In genomic region chr15:95215016-95215415, GRCh38 we compare ENCODE assay signal across 27 cellular contexts.
"Had no signal": no experiment of that assay in that cellular context is flagged by ENCODE, and none has a peak within 500 bp of the region (broad histone marks: within the 10 kb centered on the region; RNA-seq: fewer than 3 reads in every experiment).

No MANE protein-coding gene starts in this region.

- H3K4me3 ChIP-seq: left ventricle myocardium inferior, lung, psoas muscle, skin epidermis, stomach, testis, thyroid gland, transverse colon, upper lobe of right lung had no signal

- H3K4me3 Mint-ChIP-seq: mesothelial cell of epicardium; naive B cell; natural killer cell; neural crest cell; stimulated activated naive B cell treated with anti-CD40 and anti-IgM and Interleukin-4, amounts not matched to agents 10 μg/mL and 1 μg/mL and 100 μg/mL, for 72 hours had no signal

- H3K9me3 ChIP-seq: neutrophil, testis, thyroid gland, upper lobe of right lung had no signal

- H3K36me3 ChIP-seq: left ventricle myocardium inferior, neutrophil, stomach, thyroid gland, transverse colon, upper lobe of right lung had no signal

- H3K27me3 Mint-ChIP-seq: naive B cell; stimulated activated naive B cell treated with anti-CD40 and anti-IgM and Interleukin-4, amounts not matched to agents 10 μg/mL and 1 μg/mL and 100 μg/mL, for 72 hours had no signal

- H3K27ac Mint-ChIP-seq: mesothelial cell of epicardium; naive B cell; natural killer cell; stimulated activated naive B cell treated with anti-CD40 and anti-IgM and Interleukin-4, amounts not matched to agents 10 μg/mL and 1 μg/mL and 100 μg/mL, for 72 hours had no signal

- H3K27me3 ChIP-seq: neutrophil, stomach, testis, thyroid gland, transverse colon, upper lobe of right lung had no signal

- H3K79me2 ChIP-seq: parathyroid adenoma had no signal

- H2AFZ ChIP-seq: parathyroid adenoma had no signal

- H3K4me1 ChIP-seq: left ventricle myocardium inferior, parathyroid adenoma, psoas muscle, stomach, testis, thyroid gland, transverse colon, upper lobe of right lung had no signal

- H3K36me3 Mint-ChIP-seq: naive B cell; natural killer cell; stimulated activated naive B cell treated with anti-CD40 and anti-IgM and Interleukin-4, amounts not matched to agents 10 μg/mL and 1 μg/mL and 100 μg/mL, for 72 hours had no signal

- H3K4me1 Mint-ChIP-seq: naive B cell; natural killer cell; stimulated activated naive B cell treated with anti-CD40 and anti-IgM and Interleukin-4, amounts not matched to agents 10 μg/mL and 1 μg/mL and 100 μg/mL, for 72 hours had no signal

- DNase-seq: hippocampal formation; kidney; left colon; left ventricle myocardium inferior; mesendoderm; naive B cell; natural killer cell; occipital lobe; psoas muscle; right cardiac atrium; stimulated activated CD4-positive, alpha-beta T cell treated with anti-CD3 and anti-CD28 coated beads, Interleukin-12 subunit alpha, Interleukin-12 subunit beta, amount 100 ng/mL, for 4 hours; stimulated activated CD4-positive, alpha-beta T cell treated with anti-CD3 and anti-CD28 coated beads, Interleukin-15, amount 100 ng/mL, for 24 hours; stimulated activated CD4-positive, alpha-beta T cell treated with anti-CD3 and anti-CD28 coated beads, Interleukin-2, amount 100 ng/mL, for 24 hours; stimulated activated CD4-positive, alpha-beta T cell treated with anti-CD3 and anti-CD28 coated beads, Interleukin-4, amount 100 ng/mL, for 1 hour; stimulated activated naive B cell treated with anti-CD40 and anti-IgM and Interleukin-4, amounts not matched to agents 10 μg/mL and 1 μg/mL and 100 μg/mL, for 72 hours; stimulated activated naive CD8-positive, alpha-beta T cell treated with anti-CD3 and anti-CD28 coated beads, Interleukin-15, Interleukin-2, amounts not matched to agents 100 U/mL and 50 U/mL, for 24 hours; stomach; testis; thyroid gland; transverse colon; upper lobe of right lung had no signal

- H3K27ac ChIP-seq: left ventricle myocardium inferior, neutrophil, parathyroid adenoma, psoas muscle, skin epidermis, stomach, testis, thyroid gland, transverse colon, upper lobe of right lung had no signal

- H3K9ac ChIP-seq: parathyroid adenoma had no signal
